In the genomic region with DNA sequence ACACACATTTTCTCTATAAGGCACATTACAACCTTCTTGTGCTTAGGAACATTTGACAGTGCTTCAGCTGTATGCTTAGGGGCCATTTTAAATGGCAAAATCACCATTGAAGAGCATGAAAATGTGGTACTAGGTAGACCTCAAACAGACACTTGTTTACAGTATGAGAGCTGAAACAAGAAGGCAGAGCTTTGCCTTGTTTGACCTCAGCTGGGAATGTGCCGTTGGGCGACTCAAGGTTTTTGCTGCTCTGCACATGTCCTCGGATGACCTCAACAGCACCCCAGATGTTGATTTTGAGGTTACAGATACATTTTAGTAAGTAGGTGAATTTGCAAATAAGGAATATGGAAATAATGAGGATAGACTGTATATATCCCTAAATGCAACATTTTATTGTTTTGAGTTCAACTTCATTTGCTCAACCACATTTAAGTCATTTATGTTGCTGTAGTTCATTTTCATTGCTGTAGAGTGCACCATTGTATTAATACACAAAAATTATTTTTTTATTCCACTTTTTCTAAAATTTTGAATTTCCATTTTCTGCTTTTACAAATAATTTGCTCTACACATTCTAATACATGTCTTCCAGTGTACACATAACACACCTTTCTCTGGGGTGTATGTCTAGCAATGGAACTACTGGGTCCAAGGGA, we compare ENCODE assay signal across 23 cellular contexts.
A peak's percentile ranks its signal among the peaks of the same experiment; 100 is the strongest.
DNase-seq lines count a peak whose midpoint lies in the region; ATAC-seq, FAIRE-seq and TF ChIP-seq lines count a peak whose summit lies in the region.
"Had no signal": no experiment of that assay in that cellular context is flagged by ENCODE, and none has a peak within 500 bp of the region (broad histone marks: within the 10 kb centered on the region; RNA-seq: fewer than 3 reads in every experiment).

No MANE protein-coding gene starts in this region.

- peaks cover 2% of the 10 kb centered on the region for H3K36me3 Mint-ChIP-seq in T-helper 17 cell (ENCODE audit: low read depth)

- peaks cover 19% of the 10 kb centered on the region for H3K4me1 ChIP-seq in DND-41 (ENCODE audit: insufficient read depth, low read length)
- H3K4me1 ChIP-seq in GM23248 (ENCODE audit: insufficient read depth), result peaks cover 55% of the 10 kb centered on the region
- H3K4me1 ChIP-seq: body of pancreas, Caco-2 had no signal

- peak; percentile 14 for TF ChIP-seq CTCF in DND-41 (IDR thresholded peaks at IDR 0.05; ENCODE audit: borderline replicate concordance, extremely low read depth, low read length, poor library complexity, severe bottlenecking)

- H3K4me3 ChIP-seq in DND-41 (ENCODE audit: low read depth in 1 of 2, low read length in 2 of 2) (no peak overlapping the region), GM23248 (no peak overlapping the region)
- H3K4me3 ChIP-seq: body of pancreas, MG63, mucosa of descending colon, neural progenitor cell, psoas muscle, skin epidermis, stomach had no signal

- DNase-seq in DND-41, result no peak
- DNase-seq in GM23248, result peak; percentile 11
- DNase-seq in T-helper 17 cell, result no peak
- peak; percentile 38 for DNase-seq in iris pigment epithelial cell (ENCODE audit: low read depth)
- no peak for DNase-seq in NCI-H1694 treated with DMSO at 0.1 percent for 48 hours (lab: John Stamatoyannopoulos, UW)
- DNase-seq in GM19239 (ENCODE audit: insufficient read length, low spot score), result no peak
- no peak for DNase-seq in inferior parietal cortex (ENCODE audit: extremely low spot score)
- DNase-seq: AML-193, body of pancreas, Caco-2, cortex of kidney, immature natural killer cell, MG63, mucosa of descending colon, NCI-H2171 treated with DMSO at 0.1 percent for 48 hours, NCI-H526 treated with DMSO at 0.1 percent for 48 hours, psoas muscle, SIG-M5, stomach, trophoblast cell had no signal

- H4K20me1 ChIP-seq in DND-41 (ENCODE audit: insufficient read depth, low read length) (no peaks in the 10 kb centered on the region), GM23248 (ENCODE audit: insufficient read depth) (no peaks in the 10 kb centered on the region)

- no peak overlapping the region for H2AFZ ChIP-seq in DND-41 (ENCODE audit: low read depth, low read length)
- H2AFZ ChIP-seq in GM23248, result no peak overlapping the region
- H2AFZ ChIP-seq: neural progenitor cell had no signal

- H3K36me3 ChIP-seq in DND-41 (ENCODE audit: insufficient read depth, low read length), result no peaks in the 10 kb centered on the region
- no peaks in the 10 kb centered on the region for H3K36me3 ChIP-seq in GM23248 (ENCODE audit: low read depth)
- H3K36me3 ChIP-seq: MG63, neural progenitor cell, stomach had no signal

- no peak for ATAC-seq in DND-41 (ENCODE audit: insufficient read depth, low read depth)
- no peak for ATAC-seq in T-helper 17 cell
- ATAC-seq: body of pancreas, mucosa of descending colon, psoas muscle had no signal

- FAIRE-seq in GM19239 (lab: Jason Lieb, UNC), result no peak
- FAIRE-seq: endometrium had no signal

- in situ Hi-C loops in GM23248 (cut with MboI), result no loop called here

- H3K4me2 ChIP-seq in DND-41 (ENCODE audit: insufficient read depth, low read length) (no peak overlapping the region), GM23248 (ENCODE audit: unreplicated experiment) (peak overlapping the region; percentile 31)
- H3K4me2 ChIP-seq: neural progenitor cell had no signal

- no peaks in the 10 kb centered on the region for H3K4me1 Mint-ChIP-seq in T-helper 17 cell

- H3K9ac ChIP-seq in DND-41 (ENCODE audit: low read depth, low read length) (no peak overlapping the region), GM23248 (no peak overlapping the region)
- H3K9ac ChIP-seq: neural progenitor cell had no signal

- WGBS in GM23248 (ENCODE audit: low coverage in 1 of 2, low lambda C conversion rate in 2 of 2, missing lambda C conversion rate in 2 of 2), 2 experiments, result 94% methylated on average over 3 of the region's 3 CpGs

- H3K27me3 Mint-ChIP-seq in T-helper 17 cell, result no peaks in the 10 kb centered on the region

- peaks cover 59% of the 10 kb centered on the region for H3F3A ChIP-seq in GM23248 (ENCODE audit: insufficient read depth)

- no peaks in the 10 kb centered on the region for H3K9me2 ChIP-seq in GM23248 (ENCODE audit: insufficient read depth)

- H3K27ac Mint-ChIP-seq in T-helper 17 cell, result peak overlapping the region; percentile 9
- H3K27ac Mint-ChIP-seq: neural progenitor cell had no signal

- no peak overlapping the region for H3K27ac ChIP-seq in DND-41 (ENCODE audit: low read length)
- peak overlapping the region; percentile 27; the same call in 1 of the 2 replicates for H3K27ac ChIP-seq in GM23248
- H3K27ac ChIP-seq: body of pancreas, neural progenitor cell, psoas muscle, skin epidermis, stomach had no signal

- no peaks in the 10 kb centered on the region for H3K79me2 ChIP-seq in DND-41 (ENCODE audit: insufficient read depth, low read length)
- H3K79me2 ChIP-seq in GM23248 (ENCODE audit: insufficient read depth), result no peaks in the 10 kb centered on the region

- H3K9me3 ChIP-seq in DND-41 (ENCODE audit: insufficient read depth, low read length, severe bottlenecking) (peaks cover 9% of the 10 kb centered on the region), GM23248 (ENCODE audit: low read depth) (no peaks in the 10 kb centered on the region), T-helper 17 cell (ENCODE audit: control insufficient read depth, low read length, poor library complexity, severe bottlenecking) (no peaks in the 10 kb centered on the region)
- H3K9me3 ChIP-seq: body of pancreas, mucosa of descending colon, psoas muscle had no signal

- H3K27me3 ChIP-seq in DND-41 (ENCODE audit: insufficient read depth, low read length, poor library complexity), result no peaks in the 10 kb centered on the region
- H3K27me3 ChIP-seq in GM23248 (replicated peaks; ENCODE audit: insufficient read depth), result no peaks in the 10 kb centered on the region
- H3K27me3 ChIP-seq: body of pancreas, MG63, neural progenitor cell, stomach had no signal

- no peak overlapping the region for H3K4me3 Mint-ChIP-seq in T-helper 17 cell
- H3K4me3 Mint-ChIP-seq: neural progenitor cell had no signal

Comparison
In these comparisons a context has a peak if more than half of its experiments do, and no peak if none do; other contexts are left out.
1. DNase-seq: peak in GM23248 (single experiment) and iris pigment epithelial cell (single experiment); none in DND-41 (single experiment), T-helper 17 cell (0 of 3), NCI-H1694 treated with DMSO at 0.1 percent for 48 hours (single experiment), GM19239 (single experiment) and inferior parietal cortex (single experiment).